In the genomic region with DNA sequence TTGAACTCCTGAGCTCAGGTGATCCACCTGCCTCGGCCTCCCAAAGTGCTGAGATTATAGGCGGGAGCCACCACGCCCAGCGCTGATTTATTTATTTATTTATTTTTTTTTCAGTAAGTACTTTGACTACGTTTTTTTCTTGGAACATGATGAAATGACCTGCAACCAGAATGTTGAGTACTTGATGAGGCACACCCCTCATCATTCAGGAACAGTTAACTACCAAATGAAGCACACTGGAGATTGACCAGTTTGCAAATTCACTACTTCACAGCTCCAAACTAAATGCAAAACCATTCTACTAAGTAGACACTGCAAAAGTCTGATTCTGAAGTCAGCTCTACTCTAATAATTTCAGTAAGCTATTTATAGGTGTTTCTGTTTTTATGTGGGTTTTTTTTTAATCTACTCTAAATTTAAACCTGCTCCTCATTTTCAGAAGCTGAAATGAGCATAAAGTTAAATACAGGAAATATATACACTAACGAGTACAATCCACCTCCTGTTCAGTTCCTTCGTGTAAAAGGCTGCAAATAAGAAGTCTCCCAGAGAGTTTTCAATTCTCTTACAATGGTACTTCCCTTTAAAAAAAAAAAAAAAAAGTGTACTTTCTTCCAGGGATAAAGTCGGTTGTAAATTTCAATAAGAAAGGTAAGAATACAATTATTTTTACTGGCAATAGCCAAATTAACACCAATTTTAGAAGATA, we compare ENCODE assay signal across 9 cellular contexts. TPM values are rescaled to one million over a fixed set of nuclear protein-coding genes. Genes with fewer than 3 reads are reported as not detected.
A peak's percentile ranks its signal among the peaks of the same experiment; 100 is the strongest.
DNase-seq lines count a peak whose midpoint lies in the region; TF ChIP-seq lines count a peak whose summit lies in the region.
"Had no signal": no experiment of that assay in that cellular context is flagged by ENCODE, and none has a peak within 500 bp of the region (broad histone marks: within the 10 kb centered on the region; RNA-seq: fewer than 3 reads in every experiment).

No MANE protein-coding gene starts in this region.

- H3K27ac Mint-ChIP-seq in dendritic cell treated with granulocyte-macrophage colony-stimulating factor and Interleukin-4, amounts not matched to agents 40 ng/mL and 50 ng/mL, for 4 days, result peak overlapping the region; percentile 89
- no peak overlapping the region for H3K27ac Mint-ChIP-seq in neural progenitor cell

- H3K27ac ChIP-seq in neural progenitor cell, result no peak overlapping the region

- no peaks in the 10 kb centered on the region for H4K20me1 ChIP-seq in neural progenitor cell (ENCODE audit: low read depth)

- peak overlapping the region; percentile 91 for H3K4me3 Mint-ChIP-seq in dendritic cell treated with granulocyte-macrophage colony-stimulating factor and Interleukin-4, amounts not matched to agents 40 ng/mL and 50 ng/mL, for 4 days
- peak overlapping the region; percentile 91 for H3K4me3 Mint-ChIP-seq in neural progenitor cell

- no peak overlapping the region for H3K9ac ChIP-seq in neural progenitor cell

- peak overlapping the region; percentile 90 for H3K4me2 ChIP-seq in neural progenitor cell

- no peaks in the 10 kb centered on the region for H3K27me3 ChIP-seq in neural progenitor cell

- H3K36me3 Mint-ChIP-seq in dendritic cell treated with granulocyte-macrophage colony-stimulating factor and Interleukin-4, amounts not matched to agents 40 ng/mL and 50 ng/mL, for 4 days (ENCODE audit: low read depth), result peaks cover 22% of the 10 kb centered on the region
- H3K36me3 Mint-ChIP-seq in neural progenitor cell, result peaks cover 14% of the 10 kb centered on the region

- intact Hi-C loops in dendritic cell treated with granulocyte-macrophage colony-stimulating factor and Interleukin-4, amounts not matched to agents 40 ng/mL and 50 ng/mL, for 4 days (cut with micrococcal nuclease), result no loop called here
- intact Hi-C loops in head of caudate nucleus (cut with DNase I), result loop anchor here (5.0 kb wide), 2 partner anchors 52 to 257 kb away; a partner anchor contains a TSS

- no peaks in the 10 kb centered on the region for H3K9me3 ChIP-seq in neural progenitor cell (ENCODE audit: low read depth)

- peaks cover 63% of the 10 kb centered on the region for H3K79me2 ChIP-seq in neural progenitor cell (ENCODE audit: low read depth)

- H3K4me3 ChIP-seq in neural progenitor cell, result peak overlapping the region; percentile 83

- no peaks in the 10 kb centered on the region for H3K9me3 Mint-ChIP-seq in dendritic cell treated with granulocyte-macrophage colony-stimulating factor and Interleukin-4, amounts not matched to agents 40 ng/mL and 50 ng/mL, for 4 days
- no peaks in the 10 kb centered on the region for H3K9me3 Mint-ChIP-seq in neural progenitor cell

- DNase-seq in DMS53 treated with DMSO at 0.1 percent for 48 hours (lab: John Stamatoyannopoulos, UW; ENCODE audit: unreplicated experiment), result peak; percentile 14
- peak; percentile 92 for DNase-seq in NCI-H460 (ENCODE audit: extremely low read depth, low read depth)
- DNase-seq in neural progenitor cell (ENCODE audit: low spot score), result no peak
- no peak for DNase-seq in NCI-H226
- no peak for DNase-seq in NCI-H2196 treated with DMSO at 0.1 percent for 48 hours (lab: John Stamatoyannopoulos, UW; ENCODE audit: unreplicated experiment)
- no peak for DNase-seq in head of caudate nucleus
- DNase-seq in NCI-H2081 (lab: John Stamatoyannopoulos, UW), result no peak
- DNase-seq: foreskin melanocyte had no signal

- no peaks in the 10 kb centered on the region for H3K36me3 ChIP-seq in neural progenitor cell

- H2AFZ ChIP-seq in neural progenitor cell (replicated peaks), result no peak overlapping the region

- no peak for TF ChIP-seq CTCF in neural progenitor cell (IDR thresholded peaks at IDR 0.05)

- H3F3A ChIP-seq in neural progenitor cell (ENCODE audit: low read depth), result peaks cover 5% of the 10 kb centered on the region

- no peaks in the 10 kb centered on the region for H3K27me3 Mint-ChIP-seq in dendritic cell treated with granulocyte-macrophage colony-stimulating factor and Interleukin-4, amounts not matched to agents 40 ng/mL and 50 ng/mL, for 4 days
- peaks cover 4% of the 10 kb centered on the region for H3K27me3 Mint-ChIP-seq in neural progenitor cell (ENCODE audit: insufficient read depth, low read depth)

- H3K4me1 Mint-ChIP-seq in dendritic cell treated with granulocyte-macrophage colony-stimulating factor and Interleukin-4, amounts not matched to agents 40 ng/mL and 50 ng/mL, for 4 days (ENCODE audit: low read depth), result peaks cover 63% of the 10 kb centered on the region
- H3K4me1 Mint-ChIP-seq in neural progenitor cell, result peaks cover 26% of the 10 kb centered on the region

- peaks cover 20% of the 10 kb centered on the region for H3K4me1 ChIP-seq in neural progenitor cell

RNA-seq across cellular contexts. Expression of a gene that starts 1.4 kb away (rescaled TPM):
- total RNA-seq in NCI-H460 (2014; rRNA removed; shearing (Covaris generic)), result 148 and 169 TPM in 2 replicates
- 23.8 and 38.5 TPM in 2 replicates for polyA plus RNA-seq in NCI-H460 (2014; cell fraction: nucleus; rRNA removed)
- total RNA-seq in neural progenitor cell (ENCODE audit: low replicate concordance), result 34.8 and 54.3 TPM in 2 replicates

RNA-seq across cellular contexts. Expression of a gene that starts 51.6 kb away (rescaled TPM):
- 70.2 and 80.4 TPM in 2 replicates for total RNA-seq in NCI-H460 (2014; rRNA removed; shearing (Covaris generic))
- polyA plus RNA-seq in NCI-H460 (2014; cell fraction: nucleus; rRNA removed), result 25.2 and 47.7 TPM in 2 replicates
- total RNA-seq in neural progenitor cell (ENCODE audit: low replicate concordance), result 48.1 and 74.3 TPM in 2 replicates

Comparison
In these comparisons a context has a peak if more than half of its experiments do, and no peak if none do; other contexts are left out.
1. DNase-seq: peak in DMS53 treated with DMSO at 0.1 percent for 48 hours (single experiment) and NCI-H460 (single experiment); none in neural progenitor cell (single experiment), NCI-H226 (single experiment), NCI-H2196 treated with DMSO at 0.1 percent for 48 hours (single experiment), head of caudate nucleus (0 of 42) and NCI-H2081 (0 of 2).